ENCODE assay signal across 7 cellular contexts in genomic region chr16:23751053-23751452, GRCh38. TPM values are rescaled to one million over a fixed set of nuclear protein-coding genes. Genes with fewer than 3 reads are reported as not detected.
"Had no signal": no experiment of that assay in that cellular context is flagged by ENCODE, and none has a peak within 500 bp of the region (broad histone marks: within the 10 kb centered on the region; RNA-seq: fewer than 3 reads in every experiment).

No MANE protein-coding gene starts in this region.

RNA-seq across cellular contexts. Expression of gene CHP2, which starts 3.8 kb away (rescaled TPM):
- total RNA-seq: subcutaneous adipose tissue, thoracic aorta, thyroid gland, upper lobe of right lung had no signal

RNA-seq across cellular contexts. Expression of gene ERN2, which starts 38.0 kb away (rescaled TPM):
- total RNA-seq: subcutaneous adipose tissue, temporal lobe, thyroid gland, tibial nerve, vagina had no signal
